ENCODE assay signal across 1 cellular context in the genomic region with DNA sequence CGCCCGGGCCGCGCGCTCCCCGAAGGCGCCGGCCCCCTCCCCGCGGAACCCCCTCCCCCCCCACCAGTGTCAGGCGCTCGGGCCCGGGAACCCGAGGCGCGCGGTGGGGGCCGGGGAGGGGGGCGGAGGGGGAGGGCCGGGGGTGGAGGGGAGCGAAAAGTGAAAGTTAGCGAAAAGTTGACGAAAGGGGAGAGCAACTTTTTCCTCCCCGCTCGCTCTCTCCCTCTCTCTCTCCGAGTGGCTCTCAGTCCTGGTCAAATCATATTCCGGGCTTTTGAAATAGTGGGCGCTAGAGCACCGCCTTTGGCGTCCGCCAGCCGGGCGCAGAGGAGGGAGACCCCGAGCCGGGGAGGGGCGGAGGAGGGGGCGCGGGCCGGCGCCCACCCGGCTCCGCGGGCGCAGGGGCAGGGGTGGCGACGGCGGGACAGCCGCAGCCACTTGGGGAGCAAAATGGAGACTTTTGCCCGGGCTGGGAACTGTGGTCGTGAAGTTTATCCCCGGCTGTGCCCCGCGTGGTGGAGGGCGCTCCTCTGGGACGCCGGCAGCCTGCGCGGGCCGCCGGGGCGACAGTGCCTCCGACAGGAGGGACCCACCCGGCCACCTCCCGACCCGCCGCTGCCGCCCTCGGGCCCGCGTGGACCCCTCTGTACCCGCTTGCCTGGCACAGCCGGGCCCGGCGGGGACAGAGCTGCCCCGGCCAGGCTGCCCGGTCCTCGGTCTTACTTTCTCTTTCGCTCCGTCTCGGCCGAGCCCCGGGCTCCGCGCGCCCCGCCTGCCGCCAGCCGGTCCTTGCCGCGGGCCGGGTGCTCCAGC.
TF ChIP-seq lines count a peak whose summit lies in the region.

No MANE protein-coding gene starts in this region.

TF ChIP-seq in IMR-90, 13 proteins besides CTCF, POLR2A, EP300 and RAD21 (continued from another document):
- TF ChIP-seq, protein P1, sequence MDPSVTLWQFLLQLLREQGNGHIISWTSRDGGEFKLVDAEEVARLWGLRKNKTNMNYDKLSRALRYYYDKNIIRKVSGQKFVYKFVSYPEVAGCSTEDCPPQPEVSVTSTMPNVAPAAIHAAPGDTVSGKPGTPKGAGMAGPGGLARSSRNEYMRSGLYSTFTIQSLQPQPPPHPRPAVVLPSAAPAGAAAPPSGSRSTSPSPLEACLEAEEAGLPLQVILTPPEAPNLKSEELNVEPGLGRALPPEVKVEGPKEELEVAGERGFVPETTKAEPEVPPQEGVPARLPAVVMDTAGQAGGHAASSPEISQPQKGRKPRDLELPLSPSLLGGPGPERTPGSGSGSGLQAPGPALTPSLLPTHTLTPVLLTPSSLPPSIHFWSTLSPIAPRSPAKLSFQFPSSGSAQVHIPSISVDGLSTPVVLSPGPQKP (IDR thresholded peaks at IDR 0.05; ENCODE audit: borderline replicate concordance, low read depth, low read length): no peak
